In the genomic region with DNA sequence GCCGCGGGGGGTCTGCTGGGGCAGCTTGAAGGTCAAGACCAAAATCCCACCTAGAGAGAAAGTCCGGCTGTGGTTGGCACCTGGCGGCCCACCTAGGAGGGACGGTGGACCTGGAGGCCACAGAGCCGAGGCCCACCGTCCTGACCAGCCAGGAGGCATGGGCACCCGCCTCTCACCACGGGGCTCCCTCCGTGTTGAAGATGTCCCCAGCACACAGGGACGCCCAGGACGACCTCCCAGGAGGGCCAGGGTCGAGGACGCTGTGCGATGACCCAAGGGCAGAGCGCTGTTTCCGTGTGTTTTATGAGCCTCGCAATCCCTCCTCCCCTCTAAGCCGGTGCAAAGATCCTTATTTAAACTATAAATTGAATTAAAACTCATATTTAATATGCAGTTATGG, we compare ENCODE assay signal across 1 cellular context.
TF ChIP-seq lines count a peak whose summit lies in the region.

No MANE protein-coding gene starts in this region.

TF ChIP-seq in H1, 55 proteins besides CTCF, POLR2A, EP300 and RAD21:
- no peak for TF ChIP-seq EGR1 (IDR thresholded peaks at IDR 0.05; ENCODE audit: borderline replicate concordance, low read depth, low read length)
- TF ChIP-seq POLR2AphosphoS5 (IDR thresholded peaks at IDR 0.05; ENCODE audit: low read depth, low read length): no peak
- no peak for TF ChIP-seq BACH1 (IDR thresholded peaks at IDR 0.05; ENCODE audit: low read length)
- TF ChIP-seq SP2 (IDR thresholded peaks at IDR 0.05; ENCODE audit: low read length): no peak
- TF ChIP-seq CEBPB (IDR thresholded peaks at IDR 0.05; ENCODE audit: low read depth, low read length): no peak
- no peak for TF ChIP-seq TCF12 (IDR thresholded peaks at IDR 0.05; ENCODE audit: low read depth, low read length)
- TF ChIP-seq TAF7 (optimal IDR thresholded peaks at IDR 0.05; ENCODE audit: borderline replicate concordance, low read depth, low read length): no peak
- TF ChIP-seq SIX5 (IDR thresholded peaks at IDR 0.05; ENCODE audit: low read depth, low read length): no peak
- no peak for TF ChIP-seq GTF2F1 (IDR thresholded peaks at IDR 0.05; ENCODE audit: borderline replicate concordance, low read depth, low read length)
- TF ChIP-seq KDM1A (IDR thresholded peaks at IDR 0.05; ENCODE audit: borderline replicate concordance, low read length): no peak
- TF ChIP-seq SRF (IDR thresholded peaks at IDR 0.05; ENCODE audit: low read depth, low read length): no peak
- TF ChIP-seq HDAC6 (IDR thresholded peaks at IDR 0.05; ENCODE audit: low read depth, low read length): no peak
- TF ChIP-seq, protein P1, sequence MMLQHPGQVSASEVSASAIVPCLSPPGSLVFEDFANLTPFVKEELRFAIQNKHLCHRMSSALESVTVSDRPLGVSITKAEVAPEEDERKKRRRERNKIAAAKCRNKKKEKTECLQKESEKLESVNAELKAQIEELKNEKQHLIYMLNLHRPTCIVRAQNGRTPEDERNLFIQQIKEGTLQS (IDR thresholded peaks at IDR 0.05; ENCODE audit: insufficient read depth, low read depth, low read length): no peak
- no peak for TF ChIP-seq SIRT6 (IDR thresholded peaks at IDR 0.05; ENCODE audit: low read length)
- TF ChIP-seq YY1 (IDR thresholded peaks at IDR 0.05; ENCODE audit: low read depth, low read length): no peak
- TF ChIP-seq RNF2 (IDR thresholded peaks at IDR 0.05; ENCODE audit: borderline replicate concordance, low read depth, low read length, missing control alignments, poor library complexity, severe bottlenecking): no peak
- no peak for TF ChIP-seq JUND (IDR thresholded peaks at IDR 0.05; ENCODE audit: low read length)
TF ChIP-seq in H1: peak in this region for 0.
